Comparison of ENCODE assay signal across 8 cellular contexts in genomic region chr12:49671051-49671765, GRCh38.
DNase-seq lines count a peak whose midpoint lies in the region; ATAC-seq and TF ChIP-seq lines count a peak whose summit lies in the region.

No MANE protein-coding gene starts in this region.

- H3K9me3 Mint-ChIP-seq in effector memory CD8-positive, alpha-beta T cell = no peaks in the 10 kb centered on the region
- no peaks in the 10 kb centered on the region for H3K9me3 Mint-ChIP-seq in nephron progenitor cell

- H3K36me3 Mint-ChIP-seq in effector memory CD8-positive, alpha-beta T cell (ENCODE audit: insufficient read depth) = peaks cover 3% of the 10 kb centered on the region
- peaks cover 1% of the 10 kb centered on the region for H3K36me3 Mint-ChIP-seq in nephron progenitor cell (ENCODE audit: low read depth)

- peak overlapping the region; percentile 73 to 74 for H3K4me3 Mint-ChIP-seq in effector memory CD8-positive, alpha-beta T cell
- H3K4me3 Mint-ChIP-seq in nephron progenitor cell = no peak overlapping the region

- in situ Hi-C loops in ACHN (cut with HindIII; ENCODE audit: low pct_ligation_motif_present, low pct_unique_long_range_greater_than_20kb, low sequenced_read_pairs) = no loop called here

- H3K27ac Mint-ChIP-seq in effector memory CD8-positive, alpha-beta T cell = peak overlapping the region; percentile 95 to 98
- H3K27ac Mint-ChIP-seq in nephron progenitor cell = no peak overlapping the region

- no peak for TF ChIP-seq CTCF in nephron progenitor cell (IDR thresholded peaks at IDR 0.05)

- DNase-seq in activated CD4-positive, alpha-beta T cell treated with anti-CD3 and anti-CD28 coated beads for 48 hours = peak; percentile 70
- DNase-seq in effector memory CD8-positive, alpha-beta T cell = peak; percentile 57 to 72 (median 61)
- peak; percentile 57 for DNase-seq in stimulated activated CD4-positive, alpha-beta T cell treated with anti-CD3 and anti-CD28 coated beads, Interleukin-4, amount 100 ng/mL, for 1 hour
- DNase-seq in nephron progenitor cell = no peak
- DNase-seq in ACHN = no peak

- H3K4me1 Mint-ChIP-seq in effector memory CD8-positive, alpha-beta T cell (ENCODE audit: low read depth in 2 of 2) = peaks cover 66 to 81% of the 10 kb centered on the region in 2 donors
- peaks cover 65% of the 10 kb centered on the region for H3K4me1 Mint-ChIP-seq in nephron progenitor cell

- ATAC-seq in GM18907 (IDR thresholded peaks at IDR 0.05; ENCODE audit: unreplicated experiment) (peak; percentile 46), HG02884 (IDR thresholded peaks at IDR 0.05; ENCODE audit: unreplicated experiment) (no peak), GM18520 (IDR thresholded peaks at IDR 0.05; ENCODE audit: unreplicated experiment) (no peak)
- ATAC-seq in effector memory CD8-positive, alpha-beta T cell (replicated peaks) = peak; percentile 92

- H3K27me3 Mint-ChIP-seq in effector memory CD8-positive, alpha-beta T cell = no peaks in the 10 kb centered on the region
- H3K27me3 Mint-ChIP-seq in nephron progenitor cell (ENCODE audit: low read depth, poor library complexity) = no peaks in the 10 kb centered on the region

Comparison
In these comparisons a context has a peak if more than half of its experiments do, and no peak if none do; other contexts are left out.
1. ATAC-seq: peak in GM18907 (single experiment) and effector memory CD8-positive, alpha-beta T cell (single experiment); none in HG02884 (single experiment) and GM18520 (single experiment).
2. DNase-seq: peak in activated CD4-positive, alpha-beta T cell treated with anti-CD3 and anti-CD28 coated beads for 48 hours (single experiment), effector memory CD8-positive, alpha-beta T cell (3 of 3) and stimulated activated CD4-positive, alpha-beta T cell treated with anti-CD3 and anti-CD28 coated beads, Interleukin-4, amount 100 ng/mL, for 1 hour (single experiment); none in nephron progenitor cell (single experiment) and ACHN (single experiment).